ENCODE assay signal across 11 cellular contexts in the genomic region with DNA sequence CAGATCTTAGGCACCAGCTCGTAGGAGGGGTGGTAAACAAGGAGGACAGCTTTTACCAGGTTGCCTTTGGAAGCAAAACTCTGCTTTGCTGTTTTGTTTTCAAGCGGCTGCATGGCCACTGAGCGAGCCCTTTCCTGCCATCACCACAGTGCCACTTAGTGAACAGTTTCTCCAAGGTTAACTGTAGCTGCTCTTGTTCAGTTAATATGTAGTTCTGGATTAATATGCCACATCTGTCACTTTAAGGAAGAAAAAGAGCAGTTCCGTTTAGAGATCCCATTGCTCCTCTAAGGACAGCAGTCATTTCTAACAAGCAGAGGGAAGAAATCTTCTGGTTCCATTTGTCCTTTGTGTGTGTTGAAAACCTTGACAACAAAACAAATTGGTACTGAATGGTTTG. TPM values are rescaled to one million over a fixed set of nuclear protein-coding genes. Genes with fewer than 3 reads are reported as not detected.
A peak's percentile ranks its signal among the peaks of the same experiment; 100 is the strongest.
DNase-seq lines count a peak whose midpoint lies in the region; ATAC-seq, FAIRE-seq and TF ChIP-seq lines count a peak whose summit lies in the region.
"Had no signal": no experiment of that assay in that cellular context is flagged by ENCODE, and none has a peak within 500 bp of the region (broad histone marks: within the 10 kb centered on the region; RNA-seq: fewer than 3 reads in every experiment).

No MANE protein-coding gene starts in this region.

- H3K9me3 Mint-ChIP-seq in H9: peaks cover 8 to 11% of the 10 kb centered on the region in 2 experiments
- peaks cover 7% of the 10 kb centered on the region for H3K9me3 Mint-ChIP-seq in activated T-cell treated with anti-CD3 and anti-CD28 coated beads, Interleukin-2, amount 50 U/mL, for 4 hours
- H3K9me3 Mint-ChIP-seq: activated naive CD8-positive, alpha-beta T cell treated with anti-CD3 and anti-CD28 coated beads, Interleukin-2, amount 10 ng/mL, durations not matched to agents 7 days and 5 days had no signal

- H3K4me3 ChIP-seq in K562 (no peak overlapping the region), skeletal muscle tissue (ENCODE audit: low read length in 3 of 3) (peak overlapping the region in 1 of 3 donors; percentile 16)

- WGBS in H9 (ENCODE audit: extremely low coverage, insufficient read length, low lambda C conversion rate): no CpG with 5 or more reads among the region's 4 CpGs
- 60% methylated on average over 4 of the region's 4 CpGs for WGBS in K562 (ENCODE audit: insufficient coverage, low coverage, missing lambda C conversion rate)

- peaks cover 17% of the 10 kb centered on the region; the same call in 1 of the 3 replicates for H3K36me3 ChIP-seq in K562 (ENCODE audit: control insufficient read depth, insufficient read depth, low read length)
- H3K36me3 ChIP-seq in skeletal muscle tissue (ENCODE audit: control insufficient read depth in 3 of 3, insufficient read depth in 3 of 3, low read length in 3 of 3): no peaks in the 10 kb centered on the region

- H4K20me1 ChIP-seq in H9 (ENCODE audit: control insufficient read depth, insufficient read depth, insufficient read length) (no peaks in the 10 kb centered on the region), K562 (replicated peaks; ENCODE audit: control insufficient read depth, insufficient read depth, low read length) (peaks cover 4% of the 10 kb centered on the region; the same call in 1 of the 2 replicates)

- no peak for FAIRE-seq in K562 (lab: Jason Lieb, UNC)

- H2BK20ac ChIP-seq in H9 (ENCODE audit: low read depth, low read length, poor library complexity, severe bottlenecking): no peak overlapping the region

- POLR2A ChIA-PET in K562 (lab: Yijun Ruan, JAX): interaction anchor here (0.6 to 10.7 kb wide), 32 partner anchors 8 to 389 kb away, joined by 3 to 125 read pairs (median 4); partner anchors contain the start of gene ABL1

- no peaks in the 10 kb centered on the region for H3K23me2 ChIP-seq in H9 (ENCODE audit: insufficient read length, low read depth, low read length, poor library complexity, severe bottlenecking)

- peaks cover 6 to 14% (median 7%) of the 10 kb centered on the region in 3 experiments; a peak in 5 of 7 replicates for H3K36me3 Mint-ChIP-seq in H9 (ENCODE audit: insufficient read depth in 1 of 3, low read depth in 3 of 3)
- peaks cover 4% of the 10 kb centered on the region for H3K36me3 Mint-ChIP-seq in activated T-cell treated with anti-CD3 and anti-CD28 coated beads, Interleukin-2, amount 50 U/mL, for 4 hours (ENCODE audit: insufficient read depth)
- H3K36me3 Mint-ChIP-seq: activated naive CD8-positive, alpha-beta T cell treated with anti-CD3 and anti-CD28 coated beads, Interleukin-2, amount 10 ng/mL, durations not matched to agents 7 days and 5 days had no signal

- no peak overlapping the region for H2BK15ac ChIP-seq in H9 (ENCODE audit: low read depth, low read length)

- TF ChIP-seq EP300 in K562 (IDR thresholded peaks at IDR 0.05; ENCODE audit: low read length): no peak

- TF ChIP-seq CTCF in H9 (conservative IDR thresholded peaks at IDR 0.05) (no peak), K562 (IDR thresholded peaks at IDR 0.05 in 2 of 3, conservative IDR thresholded peaks at IDR 0.05 in 1 of 3; ENCODE audit: insufficient read depth in 2 of 3, low read depth in 1 of 3, low read length in 3 of 3) (no peak)

- no peak overlapping the region for H2AK5ac ChIP-seq in H9 (ENCODE audit: insufficient read length, low read length)

- no peaks in the 10 kb centered on the region for H3K27me3 Mint-ChIP-seq in H9 (ENCODE audit: low read depth)
- no peaks in the 10 kb centered on the region for H3K27me3 Mint-ChIP-seq in activated T-cell treated with anti-CD3 and anti-CD28 coated beads, Interleukin-2, amount 50 U/mL, for 4 hours (ENCODE audit: low read depth)
- H3K27me3 Mint-ChIP-seq: activated naive CD8-positive, alpha-beta T cell treated with anti-CD3 and anti-CD28 coated beads, Interleukin-2, amount 10 ng/mL, durations not matched to agents 7 days and 5 days had no signal

- H3K9ac ChIP-seq in H9 (ENCODE audit: extremely low read depth, insufficient read length, low read length): peak overlapping the region; percentile 5
- peak overlapping the region; percentile 2 to 3; a peak in 3 of 4 replicates for H3K9ac ChIP-seq in K562 (ENCODE audit: insufficient read depth in 1 of 2, low read depth in 2 of 2, low read length in 2 of 2)
- H3K9ac ChIP-seq in skeletal muscle tissue (ENCODE audit: low read depth in 1 of 3, low read length in 3 of 3): peak overlapping the region in 2 of 3 donors; percentile 34 to 65

- H3K4ac ChIP-seq in H9 (ENCODE audit: low read depth, low read length): no peak overlapping the region; the same call in 1 of the 2 replicates

- no peaks in the 10 kb centered on the region for H3K27me3 ChIP-seq in H9 (ENCODE audit: insufficient read depth, low read length)
- no peaks in the 10 kb centered on the region for H3K27me3 ChIP-seq in K562 (ENCODE audit: control insufficient read depth in 2 of 2, insufficient read depth in 2 of 2, low read length in 2 of 2)
- no peaks in the 10 kb centered on the region for H3K27me3 ChIP-seq in skeletal muscle tissue (ENCODE audit: control insufficient read depth in 3 of 3, insufficient read depth in 3 of 3, low read length in 3 of 3)

- TF ChIP-seq RAD21 in K562 (CRISPR knock-in tag; conservative IDR thresholded peaks at IDR 0.05 in 1 of 2, IDR thresholded peaks at IDR 0.05 in 1 of 2): no peak

- peak overlapping the region; percentile 59 for H2BK12ac ChIP-seq in H9 (ENCODE audit: insufficient read length, low read depth, low read length)

- no peak for TF ChIP-seq POLR2A in K562 (conservative IDR thresholded peaks at IDR 0.05)

- intact Hi-C loops in K562 (cut with micrococcal nuclease): loop anchor here (1.0 to 2.0 kb wide), 2 partner anchors 21 to 42 kb away; no protein-coding TSS in a partner anchor

- H3K14ac ChIP-seq in H9 (ENCODE audit: insufficient read depth, low read length): no peak overlapping the region

- no peak overlapping the region for H2AFZ ChIP-seq in H9 (ENCODE audit: low read length)
- peak overlapping the region; percentile 3; the same call in 1 of the 2 replicates for H2AFZ ChIP-seq in K562 (ENCODE audit: low read depth, low read length)

- BruUV-seq in K562 (replicated peaks; lab: Mats Ljungman, UMichigan): no TSS peak

- no peak overlapping the region for H4K5ac ChIP-seq in H9 (ENCODE audit: insufficient read length, low read depth, low read length)

- no peak overlapping the region for H2BK5ac ChIP-seq in H9 (ENCODE audit: insufficient read length, low read length)

- peak overlapping the region; percentile 51 for H3K18ac ChIP-seq in H9 (ENCODE audit: insufficient read length, low read depth, low read length)

- peaks cover 2% of the 10 kb centered on the region; the same call in 1 of the 2 replicates for H3K79me2 ChIP-seq in H9 (ENCODE audit: insufficient read depth, low read length)
- no peaks in the 10 kb centered on the region for H3K79me2 ChIP-seq in K562 (ENCODE audit: control insufficient read depth, insufficient read depth, low read length)

- no peak overlapping the region for H4K91ac ChIP-seq in H9 (ENCODE audit: insufficient read length, low read depth, low read length)

- H3K79me1 ChIP-seq in H9 (ENCODE audit: insufficient read depth, low read depth, low read length, poor library complexity, severe bottlenecking): no peaks in the 10 kb centered on the region

- H3K27ac ChIP-seq in H9 (ENCODE audit: insufficient read length, low read depth, low read length) (peak overlapping the region; percentile 79), K562 (ENCODE audit: extremely low read depth, low read depth, low read length) (peak overlapping the region; percentile 29; the same call in 2 of the 3 replicates), skeletal muscle tissue (ENCODE audit: low read depth, low read length) (peak overlapping the region; percentile 53)

- H3K9me3 ChIP-seq in H9 (ENCODE audit: control insufficient read depth, low read depth, low read length) (no peaks in the 10 kb centered on the region), K562 (replicated peaks; ENCODE audit: control insufficient read depth, insufficient read depth, low read depth, low read length) (peaks cover 7% of the 10 kb centered on the region; the same call in 1 of the 2 replicates), skeletal muscle tissue (ENCODE audit: control insufficient read depth in 3 of 3, low read length in 3 of 3) (no peaks in the 10 kb centered on the region)

- no peak overlapping the region for H4K8ac ChIP-seq in H9 (replicated peaks; ENCODE audit: insufficient read length, low read depth, low read length)

- H2BK120ac ChIP-seq in H9 (ENCODE audit: low read depth, low read length, poor library complexity, severe bottlenecking): no peak overlapping the region

- peaks cover 46 to 58% of the 10 kb centered on the region in 2 experiments for H3K4me1 Mint-ChIP-seq in H9
- H3K4me1 Mint-ChIP-seq in activated T-cell treated with anti-CD3 and anti-CD28 coated beads, Interleukin-2, amount 50 U/mL, for 4 hours (ENCODE audit: low read depth): peaks cover 1% of the 10 kb centered on the region

- H3K4me3 Mint-ChIP-seq in H9: peak overlapping the region; percentile 4 to 56; a peak in 4 of 5 replicates
- H3K4me3 Mint-ChIP-seq in activated T-cell treated with anti-CD3 and anti-CD28 coated beads, Interleukin-2, amount 50 U/mL, for 4 hours: no peak overlapping the region
- H3K4me3 Mint-ChIP-seq: activated naive CD8-positive, alpha-beta T cell treated with anti-CD3 and anti-CD28 coated beads, Interleukin-2, amount 10 ng/mL, durations not matched to agents 7 days and 5 days had no signal

- H3K4me1 ChIP-seq in H9 (ENCODE audit: insufficient read depth, low read length) (peaks cover 14% of the 10 kb centered on the region; the same call in 1 of the 2 replicates), K562 (replicated peaks in 1 of 2; ENCODE audit: control insufficient read depth in 2 of 2, insufficient read depth in 2 of 2, low read length in 2 of 2) (peaks cover 15 to 20% of the 10 kb centered on the region in 2 experiments), skeletal muscle tissue (ENCODE audit: control insufficient read depth in 3 of 3, insufficient read depth in 3 of 3, low read length in 3 of 3) (peaks cover 27 to 36% (median 29%) of the 10 kb centered on the region in 3 donors)

- DNase-seq in H9: no peak
- DNase-seq in K562 (ENCODE audit: extremely low read depth in 1 of 4, low spot score in 3 of 4): peak in 2 of 4 experiments; percentile 50 to 72
- peak; percentile 12 for DNase-seq in iris pigment epithelial cell (ENCODE audit: low read depth)
- DNase-seq in SKM-1 treated with dmso at 0.1 percent for 144 hours (lab: John Stamatoyannopoulos, UW; ENCODE audit: unreplicated experiment): no peak
- no peak for DNase-seq in activated T-cell treated with anti-CD3 and anti-CD28 coated beads, Interleukin-2, amount 50 U/mL, for 4 hours
- DNase-seq in NCI-H748 treated with DMSO at 0.1 percent for 48 hours (lab: John Stamatoyannopoulos, UW): no peak
- DNase-seq: activated naive CD8-positive, alpha-beta T cell treated with anti-CD3 and anti-CD28 coated beads, Interleukin-2, amount 10 ng/mL, durations not matched to agents 7 days and 5 days; KG1; T1000 had no signal

- peak overlapping the region; percentile 76 to 98 (median 85) for H3K27ac Mint-ChIP-seq in H9
- H3K27ac Mint-ChIP-seq: activated naive CD8-positive, alpha-beta T cell treated with anti-CD3 and anti-CD28 coated beads, Interleukin-2, amount 10 ng/mL, durations not matched to agents 7 days and 5 days had no signal

- in situ Hi-C loops in K562 (cut with MboI): no loop called here

- no peak overlapping the region for H3T11ph ChIP-seq in H9 (ENCODE audit: low read length)

- peaks cover 5% of the 10 kb centered on the region for H3K9me1 ChIP-seq in K562 (ENCODE audit: control insufficient read depth, insufficient read depth, low read length)

- no peak overlapping the region for H3K23ac ChIP-seq in H9 (ENCODE audit: insufficient read length, low read depth, low read length)

- CTCF ChIA-PET in K562 (lab: Yijun Ruan, JAX; ENCODE audit: low intra/inter-chr PET ratio): interaction anchor here (0.8 to 1.2 kb wide), 2 partner anchors 28 to 54 kb away, joined by 3 read pairs; no protein-coding TSS in a partner anchor

- H3K56ac ChIP-seq in H9 (ENCODE audit: insufficient read length, low read depth, low read length): no peak overlapping the region

- H3K4me2 ChIP-seq in H9 (ENCODE audit: insufficient read depth, insufficient read length, low read length) (peak overlapping the region; percentile 38), K562 (ENCODE audit: insufficient read depth, low read length) (peak overlapping the region; percentile 19; the same call in 1 of the 2 replicates)

- ATAC-seq in K562: peak; percentile 55
- no peak for ATAC-seq in HG03439 (IDR thresholded peaks at IDR 0.05; ENCODE audit: unreplicated experiment)
- no peak for ATAC-seq in activated T-cell treated with anti-CD3 and anti-CD28 coated beads, Interleukin-2, amount 50 U/mL, for 4 hours

RNA-seq across cellular contexts. Expression of gene ABL1, which starts 10.4 kb away (rescaled TPM):
- total RNA-seq in H9 (2021): 79.4 and 83.6 TPM in 2 replicates
- 105 and 142 TPM in 2 replicates for total RNA-seq in K562 (2011; cell fraction: chromatin; rRNA removed; ENCODE audit: low replicate concordance)
- total RNA-seq in K562 (2011; cell fraction: nucleolus; rRNA removed): 81.7 and 83.9 TPM in 2 replicates
- 75.2 and 77.0 TPM in 2 replicates for total RNA-seq in K562 (2011; cell fraction: nucleoplasm; rRNA removed)
- total RNA-seq in K562 (2014; rRNA removed): 45.1 and 61.3 TPM in 2 replicates
- total RNA-seq in K562 (2014; rRNA removed; fragmentation: Illumina TruSeq; extraction: Trizol): 28.6 and 30.2 TPM in 2 replicates
- 37.8 and 41.0 TPM in 2 replicates for total RNA-seq in K562 (2015; rRNA removed; fragmentation: Illumina TruSeq; extraction: Trizol)
- 124 and 130 TPM in 2 replicates for total RNA-seq in K562 (2021)
- polyA plus RNA-seq in K562 (2011; rRNA removed): 26.0 and 35.7 TPM in 2 replicates
- polyA plus RNA-seq in K562 (2011; cell fraction: cytosol; rRNA removed): 44.5 and 48.8 TPM in 2 replicates
- polyA plus RNA-seq in K562 (2011; cell fraction: nucleus; rRNA removed): 51.1 and 57.1 TPM in 2 replicates
- polyA plus RNA-seq in K562 (2012): 65.2 and 79.7 TPM in 2 replicates
- polyA plus RNA-seq in K562 (2014; fragmentation: Illumina TruSeq; extraction: Trizol): 64.0 and 77.9 TPM in 2 replicates
- polyA plus RNA-seq in K562 (2014; fragmentation: Nextera tagmentation; extraction: Ambion mirVana): 1 to 10 TPM; 1.5 to 1.6 TPM
- 59.7 and 60.0 TPM in 2 replicates for polyA plus RNA-seq in K562 (2014; rRNA removed)
- polyA minus RNA-seq in K562 (2011; rRNA and poly(A)+ RNA removed): 64.2 and 66.3 TPM in 2 replicates
- 93.5 and 149 TPM in 2 replicates for polyA minus RNA-seq in K562 (2011; cell fraction: cytosol; rRNA and poly(A)+ RNA removed)
- 21.7 and 40.1 TPM in 2 replicates for polyA minus RNA-seq in K562 (2011; cell fraction: nucleus; rRNA and poly(A)+ RNA removed)
- total RNA-seq in skeletal muscle tissue: 27.7 TPM
- total RNA-seq in activated T-cell treated with anti-CD3 and anti-CD28 coated beads, Interleukin-2, amount 50 U/mL, for 4 hours: 10 to 100 TPM; 37.1 to 38.8 (median 38.2) TPM

Comparison
In these comparisons a context has a peak if more than half of its experiments do, and no peak if none do; other contexts are left out.
1. H3K27ac ChIP-seq: peak in every context shown above with its lines; median percentile 79 in H9; 53 in skeletal muscle tissue; 29 in K562.